8 cellular contexts compared by ENCODE assay signal in the genomic region with DNA sequence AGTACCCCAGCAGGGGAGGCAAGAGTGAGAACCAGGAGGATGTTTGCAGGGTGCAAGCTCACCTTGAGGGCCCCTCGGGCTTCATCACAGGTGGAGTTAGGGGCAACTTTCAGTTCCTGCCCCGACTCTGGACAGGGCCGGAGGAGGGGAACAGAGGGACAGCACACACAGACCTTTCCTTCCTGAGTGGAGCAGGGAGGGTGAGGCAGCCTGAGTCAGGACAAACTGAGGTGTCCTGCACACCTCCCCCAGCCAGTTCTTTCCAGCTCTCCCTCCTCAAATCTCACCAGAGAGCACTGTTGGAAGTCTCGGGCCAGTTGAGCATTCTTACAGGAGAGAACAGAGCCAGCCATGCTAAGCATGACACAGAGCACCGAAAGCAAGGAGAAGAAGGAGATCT. TPM values are rescaled to one million over a fixed set of nuclear protein-coding genes. Genes with fewer than 3 reads are reported as not detected.
DNase-seq lines count a peak whose midpoint lies in the region; ATAC-seq and TF ChIP-seq lines count a peak whose summit lies in the region.

No MANE protein-coding gene starts in this region.

- H2AFZ ChIP-seq in OCI-LY7 (ENCODE audit: low read length) (no peak overlapping the region), neuron (ENCODE audit: low read depth, low read length) (no peak overlapping the region)

- H3K9me3 ChIP-seq in OCI-LY7 (ENCODE audit: low read length) (no peaks in the 10 kb centered on the region), neuron (ENCODE audit: low read length) (no peaks in the 10 kb centered on the region), prostate gland (no peaks in the 10 kb centered on the region)

- 50% methylated on average over 5 of the region's 5 CpGs for WGBS in prostate gland

- peaks cover 26% of the 10 kb centered on the region for H3K36me3 ChIP-seq in OCI-LY7 (ENCODE audit: insufficient read depth, low read length)
- peaks cover 11% of the 10 kb centered on the region for H3K36me3 ChIP-seq in neuron (ENCODE audit: insufficient read depth, low read length)
- no peaks in the 10 kb centered on the region for H3K36me3 ChIP-seq in prostate gland

- H3K27me3 Mint-ChIP-seq in Calu3 (ENCODE audit: unreplicated experiment) = no peaks in the 10 kb centered on the region
- no peaks in the 10 kb centered on the region for H3K27me3 Mint-ChIP-seq in effector memory CD8-positive, alpha-beta T cell

- H3K79me2 ChIP-seq in OCI-LY7 (ENCODE audit: insufficient read depth, low read depth, low read length) = no peaks in the 10 kb centered on the region

- no TSS peak for BruUV-seq in Calu3 (replicated peaks; lab: Mats Ljungman, UMichigan)
- BruUV-seq in OCI-LY7 (replicated peaks; lab: Mats Ljungman, UMichigan) = no TSS peak

- POLR2A ChIA-PET in OCI-LY7 (lab: Charles Lee) = no interaction called here

- peak overlapping the region; percentile 95 for H3K4me2 ChIP-seq in OCI-LY7 (ENCODE audit: low read length)

- no peak for TF ChIP-seq POLR2A in prostate gland (IDR thresholded peaks at IDR 0.05)

- TF ChIP-seq CTCF in Calu3 (IDR thresholded peaks at IDR 0.05; ENCODE audit: unreplicated experiment) = no peak
- no peak for TF ChIP-seq CTCF in OCI-LY7 (conservative IDR thresholded peaks at IDR 0.05; ENCODE audit: low read length)
- no peak for TF ChIP-seq CTCF in prostate gland (IDR thresholded peaks at IDR 0.05)

- H3K9me2 ChIP-seq in OCI-LY7 (ENCODE audit: insufficient read depth, low read length) = no peaks in the 10 kb centered on the region

- no peaks in the 10 kb centered on the region for H3K9me3 Mint-ChIP-seq in Calu3 (ENCODE audit: low read depth, unreplicated experiment)
- H3K9me3 Mint-ChIP-seq in effector memory CD8-positive, alpha-beta T cell = no peaks in the 10 kb centered on the region

- H3K27ac ChIP-seq in OCI-LY7 (ENCODE audit: low read depth, low read length, poor library complexity, severe bottlenecking) (peak overlapping the region; percentile 20), prostate gland (peak overlapping the region in 1 of 2 donors; percentile 97)

- ATAC-seq in effector memory CD8-positive, alpha-beta T cell (replicated peaks) = no peak

- peaks cover 32% of the 10 kb centered on the region for H3K4me1 ChIP-seq in OCI-LY7 (ENCODE audit: insufficient read depth, low read length, poor library complexity, severe bottlenecking)
- peaks cover 22% of the 10 kb centered on the region for H3K4me1 ChIP-seq in neuron (ENCODE audit: insufficient read depth, low read length)
- H3K4me1 ChIP-seq in prostate gland (replicated peaks) = peaks cover 12% of the 10 kb centered on the region

- H3K4me3 ChIP-seq in OCI-LY7 (ENCODE audit: low read depth, low read length, poor library complexity, severe bottlenecking) (peak overlapping the region; percentile 77), neuron (ENCODE audit: low read length) (peak overlapping the region; percentile 64), prostate gland (peak overlapping the region in 1 of 2 donors; percentile 94)

- peaks cover 15% of the 10 kb centered on the region for H3K4me1 Mint-ChIP-seq in Calu3 (ENCODE audit: low read depth, unreplicated experiment)
- peaks cover 29 to 38% of the 10 kb centered on the region in 2 donors for H3K4me1 Mint-ChIP-seq in effector memory CD8-positive, alpha-beta T cell (ENCODE audit: low read depth in 2 of 2)

- H3K4me3 Mint-ChIP-seq in Calu3 (ENCODE audit: low read depth, unreplicated experiment) = peak overlapping the region; percentile 74
- H3K4me3 Mint-ChIP-seq in effector memory CD8-positive, alpha-beta T cell = peak overlapping the region; percentile 81 to 82

- intact Hi-C loops in Calu3 (cut with micrococcal nuclease; ENCODE audit: unreplicated experiment) (no loop called here), OCI-LY7 (cut with micrococcal nuclease; ENCODE audit: unreplicated experiment) (loop anchor here (1.0 kb wide), 1 partner anchor 54 kb away; no protein-coding TSS in a partner anchor), prostate gland (cut with DNase I) (loop anchor here (5.0 kb wide), 1 partner anchor 54 kb away; a partner anchor contains a TSS)

- peaks cover 36% of the 10 kb centered on the region for H3K36me3 Mint-ChIP-seq in Calu3 (ENCODE audit: insufficient read depth, unreplicated experiment)
- H3K36me3 Mint-ChIP-seq in effector memory CD8-positive, alpha-beta T cell (ENCODE audit: insufficient read depth) = peaks cover 20% of the 10 kb centered on the region

- H4K20me1 ChIP-seq in OCI-LY7 (ENCODE audit: insufficient read depth, low read length) = no peaks in the 10 kb centered on the region

- no peak overlapping the region for H3K27ac Mint-ChIP-seq in Calu3 (ENCODE audit: unreplicated experiment)
- peak overlapping the region in 1 of 2 donors; percentile 46 for H3K27ac Mint-ChIP-seq in effector memory CD8-positive, alpha-beta T cell

- CTCF ChIA-PET in Calu3 (lab: Charles Lee) = no interaction called here
- CTCF ChIA-PET in OCI-LY7 (lab: Charles Lee; ENCODE audit: unreplicated experiment) = no interaction called here

- DNase-seq in Calu3 = no peak
- DNase-seq in OCI-LY7 (ENCODE audit: low spot score) = no peak
- no peak for DNase-seq in effector memory CD8-positive, alpha-beta T cell
- DNase-seq in foreskin melanocyte = no peak
- DNase-seq in prostate gland (ENCODE audit: low spot score) = no peak
- no peak for DNase-seq in AML-193 (lab: John Stamatoyannopoulos, UW)
- no peak for DNase-seq in stimulated activated CD4-positive, alpha-beta T cell treated with anti-CD3 and anti-CD28 coated beads, Interleukin-15, amount 100 ng/mL, for 24 hours

- no peaks in the 10 kb centered on the region for H3K27me3 ChIP-seq in neuron (ENCODE audit: insufficient read depth, low read length)
- no peaks in the 10 kb centered on the region for H3K27me3 ChIP-seq in prostate gland (replicated peaks; ENCODE audit: insufficient read depth)

RNA-seq across cellular contexts. Expression of a gene that starts 1.5 kb away (rescaled TPM):
- 25.2 and 25.9 TPM in 2 replicates for total RNA-seq in Calu3 (2022)
- total RNA-seq in OCI-LY7 (2014; rRNA removed; shearing (Covaris generic)) = 6.6 and 9.1 TPM in 2 replicates
- 53.1 and 59.3 TPM in 2 replicates for total RNA-seq in OCI-LY7 (2022)
- 10 to 100 TPM; 19.6 to 24.3 TPM for total RNA-seq in prostate gland

RNA-seq across cellular contexts. Expression of a gene that starts 8.4 kb away (rescaled TPM):
- total RNA-seq in Calu3 (2022) = 85.1 and 104 TPM in 2 replicates
- total RNA-seq in OCI-LY7 (2014; rRNA removed; shearing (Covaris generic)) = 45.4 and 58.3 TPM in 2 replicates
- total RNA-seq in OCI-LY7 (2022) = 66.0 and 74.7 TPM in 2 replicates
- total RNA-seq in prostate gland = 10 to 100 TPM; 84.1 to 97.8 TPM

RNA-seq across cellular contexts. Expression of a gene that starts 19.5 kb away (rescaled TPM):
- 78.5 and 79.4 TPM in 2 replicates for total RNA-seq in Calu3 (2022)
- 59.8 and 96.7 TPM in 2 replicates for total RNA-seq in OCI-LY7 (2014; rRNA removed; shearing (Covaris generic))
- total RNA-seq in OCI-LY7 (2022) = 107 and 121 TPM in 2 replicates
- total RNA-seq in prostate gland = 10 to 100 TPM; 28.1 to 56.5 TPM

RNA-seq across cellular contexts. Expression of a gene that starts 23.5 kb away (rescaled TPM):
- total RNA-seq in Calu3 (2022) = 11.8 and 19.6 TPM in 2 replicates
- total RNA-seq in OCI-LY7 (2014; rRNA removed; shearing (Covaris generic)) = 4.9 and 6.7 TPM in 2 replicates
- total RNA-seq in OCI-LY7 (2022) = 19.0 and 19.2 TPM in 2 replicates
- total RNA-seq in prostate gland = 1 to 10 TPM; 1.9 to 2.6 TPM

RNA-seq across cellular contexts. Expression of a gene that starts 45.3 kb away (rescaled TPM):
- total RNA-seq in Calu3 (2022) (58.9 and 60.0 TPM in 2 replicates), OCI-LY7 (2022) (43.9 and 45.7 TPM in 2 replicates), prostate gland (10 to 100 TPM; 49.6 to 57.1 TPM)
- 67.6 and 70.2 TPM in 2 replicates for total RNA-seq in OCI-LY7 (2014; rRNA removed; shearing (Covaris generic))
